8 cellular contexts compared by ENCODE assay signal in the genomic region with DNA sequence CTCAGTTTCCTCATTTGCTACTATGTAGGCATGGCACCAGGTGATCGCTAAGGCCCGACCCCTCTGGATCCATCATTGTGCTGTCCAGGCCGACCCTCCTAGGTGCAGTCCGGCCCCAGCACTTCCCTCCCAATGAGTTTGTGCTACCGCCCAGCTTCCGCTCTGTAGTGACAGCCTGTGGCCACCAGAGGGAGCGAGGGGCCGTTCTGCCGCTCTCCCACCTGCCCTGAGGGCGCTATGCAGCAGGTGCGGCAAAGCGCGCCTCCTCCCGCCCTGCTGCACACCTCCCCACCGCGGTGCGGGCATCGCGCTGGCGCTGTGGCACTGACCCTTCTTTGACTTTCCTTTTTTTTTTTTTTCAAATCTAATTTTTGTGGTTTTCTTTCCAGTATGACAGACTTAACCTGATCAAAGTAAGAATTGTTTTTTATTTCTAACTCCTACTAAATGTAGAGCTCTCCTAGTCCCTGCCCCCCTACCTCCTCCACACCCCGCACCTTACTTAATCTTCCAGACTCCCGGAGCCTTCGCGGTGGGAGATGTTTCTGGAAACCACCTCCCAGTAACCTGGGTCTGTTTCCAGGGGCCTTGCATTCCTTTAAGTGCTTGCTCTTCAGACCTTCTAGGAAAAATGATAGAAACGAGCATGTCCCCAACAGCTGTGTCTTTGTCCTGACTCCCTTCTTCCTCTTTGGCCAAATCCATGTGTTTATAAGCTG.
DNase-seq lines count a peak whose midpoint lies in the region; ATAC-seq, FAIRE-seq and TF ChIP-seq lines count a peak whose summit lies in the region.

No MANE protein-coding gene starts in this region.

- TF ChIP-seq EP300 in GM12878 (IDR thresholded peaks at IDR 0.05; ENCODE audit: borderline replicate concordance in 1 of 2, control insufficient read depth in 1 of 2, low read depth in 2 of 2, low read length in 2 of 2), result no peak

- no TSS peak for BruUV-seq in GM12878 (replicated peaks; lab: Mats Ljungman, UMichigan)

- H3K4me3 Mint-ChIP-seq in immature natural killer cell, result peak overlapping the region in 1 of 5 donors; percentile 62

- peak; percentile 71 for TF ChIP-seq RAD21 in GM12878 (IDR thresholded peaks at IDR 0.05; ENCODE audit: insufficient read depth, low read depth, low read length)

- peak; percentile 88 for DNase-seq in GM10248 (ENCODE audit: extremely low spot score)
- DNase-seq in H7, result peak; percentile 95
- peak; percentile 67 for DNase-seq in NAMALWA (ENCODE audit: low spot score)
- peak; percentile 48 for DNase-seq in T-helper 9 cell
- DNase-seq in GM12878 (ENCODE audit: low read depth, low spot score), result no peak
- DNase-seq in immature natural killer cell, result peak; percentile 36 to 50 (median 40)
- DNase-seq in stimulated activated CD4-positive, alpha-beta T cell treated with anti-CD3 and anti-CD28 coated beads, Interleukin-2, amount 100 ng/mL, for 24 hours, result peak; percentile 71 to 76
- DNase-seq in cortex of kidney (lab: John Stamatoyannopoulos, UW), result no peak

- H3K79me2 ChIP-seq in GM12878 (ENCODE audit: control insufficient read depth, insufficient read depth, low read length), result no peaks in the 10 kb centered on the region

- peaks cover 9% of the 10 kb centered on the region for H3K4me1 ChIP-seq in GM12878 (ENCODE audit: control insufficient read depth, insufficient read depth, low read length)

- H3K27me3 Mint-ChIP-seq in immature natural killer cell (ENCODE audit: low read depth in 3 of 3), result peaks cover 2 to 7% (median 4%) of the 10 kb centered on the region in 3 donors

- no peak for TF ChIP-seq POLR2A in GM12878 (IDR thresholded peaks at IDR 0.05; ENCODE audit: low read depth, low read length)

- RAD21 ChIA-PET in GM12878 (lab: Charles Lee; ENCODE audit: unreplicated experiment), result interaction anchor here (0.6 to 1.8 kb wide), 8 partner anchors 26 to 310 kb away, joined by 3 to 24 read pairs (median 4); no protein-coding TSS in a partner anchor

- no peak overlapping the region for H3K27ac ChIP-seq in GM12878 (ENCODE audit: control insufficient read depth, insufficient read depth)

- no peak overlapping the region for H3K9ac ChIP-seq in GM12878 (ENCODE audit: control insufficient read depth, insufficient read depth, low read length)

- no peak overlapping the region for H3K4me2 ChIP-seq in GM12878 (ENCODE audit: control insufficient read depth, insufficient read depth)

- no peaks in the 10 kb centered on the region for H3K9me3 Mint-ChIP-seq in immature natural killer cell

- CTCF ChIA-PET in GM10248 (lab: Yijun Ruan, JAX) (interaction anchor here (0.6 to 5.6 kb wide), 41 partner anchors 11 to 1003 kb away, joined by 3 to 56 read pairs (median 4); no protein-coding TSS in a partner anchor), GM12878 (lab: Yijun Ruan, JAX) (interaction anchor here (0.6 to 3.6 kb wide), 45 partner anchors 9 to 472 kb away, joined by 3 to 62 read pairs (median 4); no protein-coding TSS in a partner anchor)

- H3K4me3 ChIP-seq in H7 (ENCODE audit: insufficient read depth, low read depth, low read length) (no peak overlapping the region), GM12878 (no peak overlapping the region)

- H3K27me3 ChIP-seq in H7 (ENCODE audit: control insufficient read depth, insufficient read depth, low read length) (no peaks in the 10 kb centered on the region), GM12878 (replicated peaks in 1 of 2; ENCODE audit: control insufficient read depth in 2 of 2, insufficient read depth in 2 of 2, low read length in 1 of 2) (no peaks in the 10 kb centered on the region)

- in situ Hi-C loops in GM12878 (cut with MboI), result loop anchor here (5.0 kb wide), 1 partner anchor 127 kb away; no protein-coding TSS in a partner anchor

- TF ChIP-seq CTCF in GM10248 (IDR thresholded peaks at IDR 0.05; ENCODE audit: control extremely low read depth, extremely low read depth, low read depth, missing control alignments), result peak; percentile 97
- TF ChIP-seq CTCF in GM12878 (IDR thresholded peaks at IDR 0.05 in 2 of 3, conservative IDR thresholded peaks at IDR 0.05 in 1 of 3; ENCODE audit: control insufficient read depth in 2 of 3, extremely low read depth in 1 of 3, insufficient read depth in 1 of 3, low read depth in 3 of 3, low read length in 3 of 3), result peak; percentile 94 to 100 (median 96)

- ATAC-seq in GM12878, result peak; percentile 93

- SMC1A ChIA-PET in GM12878 (lab: Charles Lee; ENCODE audit: uncharacterized antibody, unreplicated experiment), result interaction anchor here (0.7 to 3.2 kb wide), 9 partner anchors 10 to 280 kb away, joined by 3 to 18 read pairs (median 3); no protein-coding TSS in a partner anchor

- peaks cover 15 to 21% of the 10 kb centered on the region in 2 donors for H3K4me1 Mint-ChIP-seq in immature natural killer cell

- intact Hi-C loops in GM12878 (cut with micrococcal nuclease; ENCODE audit: unreplicated experiment), result loop anchor here (1.0 kb wide), 1 partner anchor 127 kb away; no protein-coding TSS in a partner anchor

- FAIRE-seq in GM12878 (lab: Jason Lieb, UNC), result peak; percentile 86

- 55% methylated on average over 23 of the region's 25 CpGs for WGBS in GM12878 (ENCODE audit: insufficient coverage, insufficient replicate concordance, low lambda C conversion rate, missing lambda C conversion rate)

- H3K36me3 ChIP-seq in H7 (replicated peaks; ENCODE audit: control insufficient read depth, insufficient read depth, low read length), result no peaks in the 10 kb centered on the region
- H3K36me3 ChIP-seq in GM12878 (ENCODE audit: control insufficient read depth in 2 of 2, insufficient read depth in 2 of 2, low read length in 1 of 2), result peaks cover 0 to 12% of the 10 kb centered on the region in 2 experiments; a peak in 2 of 4 replicates

- POLR2A ChIA-PET in GM10248 (lab: Yijun Ruan, JAX), result no interaction called here
- POLR2A ChIA-PET in GM12878 (lab: Charles Lee), result interaction anchor here (0.7 to 1.0 kb wide), 2 partner anchors 88 to 130 kb away, joined by 3 to 4 read pairs; no protein-coding TSS in a partner anchor

- no peaks in the 10 kb centered on the region for H3K36me3 Mint-ChIP-seq in immature natural killer cell

- H2AFZ ChIP-seq in GM12878 (ENCODE audit: control insufficient read depth, low read depth, low read length), result no peak overlapping the region

- no peaks in the 10 kb centered on the region for H3K9me3 ChIP-seq in GM12878 (replicated peaks; ENCODE audit: control insufficient read depth, insufficient read depth, low read length)

- H4K20me1 ChIP-seq in GM12878 (ENCODE audit: control insufficient read depth, insufficient read depth), result no peaks in the 10 kb centered on the region; the same call in 1 of the 2 replicates

- H3K27ac Mint-ChIP-seq in immature natural killer cell, result no peak overlapping the region

TF ChIP-seq in GM12878, 131 proteins besides CTCF, POLR2A, EP300 and RAD21 (continues in another document):
- TF ChIP-seq HDGF (IDR thresholded peaks at IDR 0.05), result peak; percentile 40; the same call in 1 of the 2 replicates
- TF ChIP-seq RFX5 (IDR thresholded peaks at IDR 0.05; ENCODE audit: low read depth, low read length), result no peak
- TF ChIP-seq CREB1 (IDR thresholded peaks at IDR 0.05; ENCODE audit: low read depth), result peak; percentile 23; the same call in 1 of the 2 replicates
- peak; percentile 61; the same call in 1 of the 2 replicates for TF ChIP-seq SPI1 (IDR thresholded peaks at IDR 0.05; ENCODE audit: borderline replicate concordance, insufficient read depth, low read depth, low read length)
- no peak for TF ChIP-seq DPF2 (IDR thresholded peaks at IDR 0.05)
- no peak for TF ChIP-seq STAT3 (IDR thresholded peaks at IDR 0.05; ENCODE audit: low read depth, low read length)
- TF ChIP-seq, protein P1, sequence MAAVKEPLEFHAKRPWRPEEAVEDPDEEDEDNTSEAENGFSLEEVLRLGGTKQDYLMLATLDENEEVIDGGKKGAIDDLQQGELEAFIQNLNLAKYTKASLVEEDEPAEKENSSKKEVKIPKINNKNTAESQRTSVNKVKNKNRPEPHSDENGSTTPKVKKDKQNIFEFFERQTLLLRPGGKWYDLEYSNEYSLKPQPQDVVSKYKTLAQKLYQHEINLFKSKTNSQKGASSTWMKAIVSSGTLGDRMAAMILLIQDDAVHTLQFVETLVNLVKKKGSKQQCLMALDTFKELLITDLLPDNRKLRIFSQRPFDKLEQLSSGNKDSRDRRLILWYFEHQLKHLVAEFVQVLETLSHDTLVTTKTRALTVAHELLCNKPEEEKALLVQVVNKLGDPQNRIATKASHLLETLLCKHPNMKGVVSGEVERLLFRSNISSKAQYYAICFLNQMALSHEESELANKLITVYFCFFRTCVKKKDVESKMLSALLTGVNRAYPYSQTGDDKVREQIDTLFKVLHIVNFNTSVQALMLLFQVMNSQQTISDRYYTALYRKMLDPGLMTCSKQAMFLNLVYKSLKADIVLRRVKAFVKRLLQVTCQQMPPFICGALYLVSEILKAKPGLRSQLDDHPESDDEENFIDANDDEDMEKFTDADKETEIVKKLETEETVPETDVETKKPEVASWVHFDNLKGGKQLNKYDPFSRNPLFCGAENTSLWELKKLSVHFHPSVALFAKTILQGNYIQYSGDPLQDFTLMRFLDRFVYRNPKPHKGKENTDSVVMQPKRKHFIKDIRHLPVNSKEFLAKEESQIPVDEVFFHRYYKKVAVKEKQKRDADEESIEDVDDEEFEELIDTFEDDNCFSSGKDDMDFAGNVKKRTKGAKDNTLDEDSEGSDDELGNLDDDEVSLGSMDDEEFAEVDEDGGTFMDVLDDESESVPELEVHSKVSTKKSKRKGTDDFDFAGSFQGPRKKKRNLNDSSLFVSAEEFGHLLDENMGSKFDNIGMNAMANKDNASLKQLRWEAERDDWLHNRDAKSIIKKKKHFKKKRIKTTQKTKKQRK (IDR thresholded peaks at IDR 0.05; ENCODE audit: low read depth, low read length), result no peak
- no peak for TF ChIP-seq CBFB (IDR thresholded peaks at IDR 0.05; ENCODE audit: low read depth)
- TF ChIP-seq, protein P2, sequence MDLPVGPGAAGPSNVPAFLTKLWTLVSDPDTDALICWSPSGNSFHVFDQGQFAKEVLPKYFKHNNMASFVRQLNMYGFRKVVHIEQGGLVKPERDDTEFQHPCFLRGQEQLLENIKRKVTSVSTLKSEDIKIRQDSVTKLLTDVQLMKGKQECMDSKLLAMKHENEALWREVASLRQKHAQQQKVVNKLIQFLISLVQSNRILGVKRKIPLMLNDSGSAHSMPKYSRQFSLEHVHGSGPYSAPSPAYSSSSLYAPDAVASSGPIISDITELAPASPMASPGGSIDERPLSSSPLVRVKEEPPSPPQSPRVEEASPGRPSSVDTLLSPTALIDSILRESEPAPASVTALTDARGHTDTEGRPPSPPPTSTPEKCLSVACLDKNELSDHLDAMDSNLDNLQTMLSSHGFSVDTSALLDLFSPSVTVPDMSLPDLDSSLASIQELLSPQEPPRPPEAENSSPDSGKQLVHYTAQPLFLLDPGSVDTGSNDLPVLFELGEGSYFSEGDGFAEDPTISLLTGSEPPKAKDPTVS (IDR thresholded peaks at IDR 0.05; ENCODE audit: low read depth, low read length), result no peak
- no peak for TF ChIP-seq STAT1 (conservative IDR thresholded peaks at IDR 0.05)
- TF ChIP-seq TCF3 (IDR thresholded peaks at IDR 0.05; ENCODE audit: borderline replicate concordance, insufficient read depth, low read depth, low read length), result peak; percentile 86
- TF ChIP-seq TARDBP (IDR thresholded peaks at IDR 0.05; ENCODE audit: borderline replicate concordance), result 0 out of 2 replicates have a peak, but pooled peaks have one; percentile 29

Comparison
In these comparisons a context has a peak if more than half of its experiments do, and no peak if none do; other contexts are left out.
1. DNase-seq: peak in GM10248 (single experiment), H7 (single experiment), NAMALWA (single experiment), T-helper 9 cell (single experiment), immature natural killer cell (3 of 3) and stimulated activated CD4-positive, alpha-beta T cell treated with anti-CD3 and anti-CD28 coated beads, Interleukin-2, amount 100 ng/mL, for 24 hours (2 of 2); none in GM12878 (single experiment) and cortex of kidney (single experiment).